8 cellular contexts compared by ENCODE assay signal in genomic region chr16:56848056-56848936, GRCh38. TPM values are rescaled to one million over a fixed set of nuclear protein-coding genes. Genes with fewer than 3 reads are reported as not detected.
DNase-seq lines count a peak whose midpoint lies in the region; ATAC-seq and TF ChIP-seq lines count a peak whose summit lies in the region.

No MANE protein-coding gene starts in this region.

- H2AFZ ChIP-seq in GM23248, result peak overlapping the region; percentile 48; the same call in 1 of the 2 replicates

- peaks cover 30% of the 10 kb centered on the region for H3F3A ChIP-seq in GM23248 (ENCODE audit: insufficient read depth)

- ATAC-seq in SK-N-SH treated with all-trans-retinoic acid at 6 μM for 48 hours (peak; percentile 57), sciatic nerve (peak; percentile 69), GM21515 (IDR thresholded peaks at IDR 0.05; ENCODE audit: unreplicated experiment) (no peak)

- H3K36me3 ChIP-seq in GM23248 (ENCODE audit: low read depth), result no peaks in the 10 kb centered on the region

- peak overlapping the region; percentile 15; the same call in 1 of the 2 replicates for H3K9ac ChIP-seq in GM23248

- H3K9me2 ChIP-seq in GM23248 (ENCODE audit: insufficient read depth), result no peaks in the 10 kb centered on the region

- in situ Hi-C loops in GM23248 (cut with MboI), result no loop called here

- intact Hi-C loops in sciatic nerve (cut with DNase I), result no loop called here

- TF ChIP-seq CTCF in foreskin fibroblast (IDR thresholded peaks at IDR 0.05; ENCODE audit: low read depth, low read length), result no peak

- H3K27ac ChIP-seq in GM23248, result peak overlapping the region; percentile 48

- H3K27me3 ChIP-seq in GM23248 (replicated peaks; ENCODE audit: insufficient read depth), result no peaks in the 10 kb centered on the region

- H4K20me1 ChIP-seq in GM23248 (ENCODE audit: insufficient read depth), result no peaks in the 10 kb centered on the region

- DNase-seq in GM23248, result peak; percentile 83
- peak; percentile 81 to 86 for DNase-seq in foreskin fibroblast
- DNase-seq in sciatic nerve (ENCODE audit: low spot score), result no peak
- DNase-seq in stimulated activated CD4-positive, alpha-beta T cell treated with anti-CD3 and anti-CD28 coated beads, Interleukin-4, amount 100 ng/mL, for 24 hours, result no peak
- no peak for DNase-seq in stimulated activated CD8-positive, alpha-beta memory T cell treated with anti-CD3 and anti-CD28 coated beads, Interleukin-4, amount 100 ng/mL, for 48 hours
- DNase-seq in mucosa of gallbladder (ENCODE audit: low spot score), result no peak

- peaks cover 40% of the 10 kb centered on the region for H3K4me1 ChIP-seq in GM23248 (ENCODE audit: insufficient read depth)

- H3K4me2 ChIP-seq in GM23248 (ENCODE audit: unreplicated experiment), result peak overlapping the region; percentile 48

- no peaks in the 10 kb centered on the region for H3K9me3 ChIP-seq in GM23248 (ENCODE audit: low read depth)

- 52 to 56% methylated on average over 11 of the region's 11 CpGs for WGBS in GM23248 (ENCODE audit: low coverage in 1 of 2, low lambda C conversion rate in 2 of 2, missing lambda C conversion rate in 2 of 2), 2 experiments

- H3K4me3 ChIP-seq in GM23248 (no peak overlapping the region), foreskin fibroblast (ENCODE audit: low read depth in 1 of 2, low read length in 2 of 2) (no peak overlapping the region)

- no peaks in the 10 kb centered on the region for H3K79me2 ChIP-seq in GM23248 (ENCODE audit: insufficient read depth)

TF ChIP-seq in SK-N-SH treated with all-trans-retinoic acid at 6 μM for 48 hours, 23 proteins besides CTCF, POLR2A, EP300 and RAD21:
- TF ChIP-seq ZFP30 (CRISPR knock-in tag; IDR thresholded peaks at IDR 0.05), result no peak
- no peak for TF ChIP-seq GLIS3 (CRISPR knock-in tag; IDR thresholded peaks at IDR 0.05)
- no peak for TF ChIP-seq ZNF8 (CRISPR knock-in tag; IDR thresholded peaks at IDR 0.05)
- TF ChIP-seq RARB (CRISPR knock-in tag; IDR thresholded peaks at IDR 0.05), result no peak
- TF ChIP-seq TOX (CRISPR knock-in tag; IDR thresholded peaks at IDR 0.05; ENCODE audit: borderline replicate concordance), result no peak
- TF ChIP-seq BACH2 (CRISPR knock-in tag; IDR thresholded peaks at IDR 0.05; ENCODE audit: borderline replicate concordance), result no peak
- TF ChIP-seq ARNTL (CRISPR knock-in tag; IDR thresholded peaks at IDR 0.05; ENCODE audit: borderline replicate concordance, low read depth), result no peak
- TF ChIP-seq CSDC2 (CRISPR knock-in tag; IDR thresholded peaks at IDR 0.05), result no peak
- no peak for TF ChIP-seq CREB5 (CRISPR knock-in tag; IDR thresholded peaks at IDR 0.05; ENCODE audit: low read depth)
- TF ChIP-seq TSHZ2 (CRISPR knock-in tag; IDR thresholded peaks at IDR 0.05), result no peak
TF ChIP-seq in SK-N-SH treated with all-trans-retinoic acid at 6 μM for 48 hours: peak in this region for 0.

RNA-seq across cellular contexts. Expression of gene SLC12A3, which starts 16.7 kb away (rescaled TPM):
- not detected in 2 replicates for total RNA-seq in GM23248 (2014; rRNA removed; shearing (Covaris generic))
- polyA plus RNA-seq in GM23248 (2016; fragmentation: Nextera tagmentation; extraction: Ambion mirVana), result not detected in 2 replicates
- total RNA-seq in sciatic nerve (not detected), mucosa of gallbladder (0.20 TPM)

Comparison
In these comparisons a context has a peak if more than half of its experiments do, and no peak if none do; other contexts are left out.
1. DNase-seq: peak in GM23248 (single experiment) and foreskin fibroblast (2 of 2); none in sciatic nerve (single experiment), stimulated activated CD4-positive, alpha-beta T cell treated with anti-CD3 and anti-CD28 coated beads, Interleukin-4, amount 100 ng/mL, for 24 hours (single experiment), stimulated activated CD8-positive, alpha-beta memory T cell treated with anti-CD3 and anti-CD28 coated beads, Interleukin-4, amount 100 ng/mL, for 48 hours (single experiment) and mucosa of gallbladder (single experiment).